27 cellular contexts compared by ENCODE assay signal in genomic region chr12:113250045-113250444, GRCh38.
"Had no signal": no experiment of that assay in that cellular context is flagged by ENCODE, and none has a peak within 500 bp of the region (broad histone marks: within the 10 kb centered on the region; RNA-seq: fewer than 3 reads in every experiment).

No MANE protein-coding gene starts in this region.

- H3K4me3 Mint-ChIP-seq: activated CD4-positive, alpha-beta T cell treated with anti-CD3 and anti-CD28 coated beads for 36 hours; activated naive CD4-positive, alpha-beta T cell treated with anti-CD3 and anti-CD28 coated beads for 36 hours; activated naive CD8-positive, alpha-beta T cell treated with anti-CD3 and anti-CD28 coated beads for 36 hours; activated T-cell treated with anti-CD3 and anti-CD28 coated beads, Interleukin-2, amount 50 U/mL, for 72 hours; nephron; stimulated activated memory B cell treated with anti-CD40 and anti-IgM and Interleukin-4, amounts not matched to agents 10 μg/mL and 1 μg/mL and 100 μg/mL, for 72 hours; T-helper 2 cell treated with Interferon-gamma antibody and Interleukin-4, amounts not matched to agents 5 μg/mL and 100 μg/mL, for 36 hours had no signal

- H3K27ac Mint-ChIP-seq: activated CD4-positive, alpha-beta T cell treated with anti-CD3 and anti-CD28 coated beads for 36 hours; activated naive CD4-positive, alpha-beta T cell treated with anti-CD3 and anti-CD28 coated beads for 36 hours; activated naive CD8-positive, alpha-beta T cell treated with anti-CD3 and anti-CD28 coated beads for 36 hours; activated T-cell treated with anti-CD3 and anti-CD28 coated beads, Interleukin-2, amount 50 U/mL, for 72 hours; stimulated activated memory B cell treated with anti-CD40 and anti-IgM and Interleukin-4, amounts not matched to agents 10 μg/mL and 1 μg/mL and 100 μg/mL, for 72 hours; T-helper 2 cell treated with Interferon-gamma antibody and Interleukin-4, amounts not matched to agents 5 μg/mL and 100 μg/mL, for 36 hours had no signal

- ATAC-seq: activated CD4-positive, alpha-beta T cell treated with anti-CD3 and anti-CD28 coated beads for 36 hours; activated T-cell treated with anti-CD3 and anti-CD28 coated beads, Interleukin-2, amount 50 U/mL, for 72 hours; foreskin keratinocyte; left lung; stimulated activated memory B cell treated with anti-CD40 and anti-IgM and Interleukin-4, amounts not matched to agents 10 μg/mL and 1 μg/mL and 100 μg/mL, for 72 hours had no signal

- H3K4me1 Mint-ChIP-seq: activated CD4-positive, alpha-beta T cell treated with anti-CD3 and anti-CD28 coated beads for 36 hours; activated naive CD8-positive, alpha-beta T cell treated with anti-CD3 and anti-CD28 coated beads for 36 hours; stimulated activated memory B cell treated with anti-CD40 and anti-IgM and Interleukin-4, amounts not matched to agents 10 μg/mL and 1 μg/mL and 100 μg/mL, for 72 hours had no signal

- H3K27ac ChIP-seq: brain microvascular endothelial cell, esophagus muscularis mucosa, foreskin keratinocyte, hepatocyte, left lung, sigmoid colon, stomach, tibial nerve had no signal

- DNase-seq: activated CD4-positive, alpha-beta T cell treated with anti-CD3 and anti-CD28 coated beads for 36 hours; activated CD4-positive, alpha-beta T cell treated with anti-CD3 and anti-CD28 coated beads, Interleukin-2, amount 50 U/mL, for 4 hours; activated CD4-positive, CD25-positive, alpha-beta regulatory T cell; activated effector memory CD4-positive, alpha-beta T cell treated with anti-CD3 and anti-CD28 coated beads, Interleukin-2, amount 50 U/mL, for 16 hours; activated naive CD4-positive, alpha-beta T cell treated with anti-CD3 and anti-CD28 coated beads for 36 hours; activated naive CD8-positive, alpha-beta T cell treated with anti-CD3 and anti-CD28 coated beads for 36 hours; activated T-cell treated with anti-CD3 and anti-CD28 coated beads for 4 hours; activated T-cell treated with anti-CD3 and anti-CD28 coated beads, Interleukin-2, amount 50 U/mL, for 72 hours; brain microvascular endothelial cell; dermis blood vessel endothelial cell; effector CD4-positive, alpha-beta T cell; foreskin keratinocyte; left lung; mammary epithelial cell; sigmoid colon; small intestine; stimulated activated CD4-positive, alpha-beta T cell treated with anti-CD3 and anti-CD28 coated beads, Interleukin-1b, Interleukin-23, amount 100 ng/mL, for 48 hours; stimulated activated CD4-positive, alpha-beta T cell treated with anti-CD3 and anti-CD28 coated beads, Interleukin-4, amount 100 ng/mL, for 4 hours; stimulated activated CD8-positive, alpha-beta memory T cell treated with anti-CD3 and anti-CD28 coated beads, Interleukin-4, amount 100 ng/mL, for 48 hours; stomach; T-helper 1 cell had no signal

- H3K27me3 Mint-ChIP-seq: activated CD4-positive, alpha-beta T cell treated with anti-CD3 and anti-CD28 coated beads for 36 hours; activated naive CD8-positive, alpha-beta T cell treated with anti-CD3 and anti-CD28 coated beads for 36 hours; stimulated activated memory B cell treated with anti-CD40 and anti-IgM and Interleukin-4, amounts not matched to agents 10 μg/mL and 1 μg/mL and 100 μg/mL, for 72 hours had no signal

- H3K4me3 ChIP-seq: esophagus muscularis mucosa, hepatocyte, left lung, sigmoid colon, stomach, tibial nerve had no signal

- H3K9me3 Mint-ChIP-seq: activated T-cell treated with anti-CD3 and anti-CD28 coated beads, Interleukin-2, amount 50 U/mL, for 72 hours had no signal

- H3K27me3 ChIP-seq: brain microvascular endothelial cell, esophagus muscularis mucosa, foreskin keratinocyte, hepatocyte, left lung, sigmoid colon, stomach, tibial nerve had no signal
